ENCODE assay signal across 17 cellular contexts in the genomic region with DNA sequence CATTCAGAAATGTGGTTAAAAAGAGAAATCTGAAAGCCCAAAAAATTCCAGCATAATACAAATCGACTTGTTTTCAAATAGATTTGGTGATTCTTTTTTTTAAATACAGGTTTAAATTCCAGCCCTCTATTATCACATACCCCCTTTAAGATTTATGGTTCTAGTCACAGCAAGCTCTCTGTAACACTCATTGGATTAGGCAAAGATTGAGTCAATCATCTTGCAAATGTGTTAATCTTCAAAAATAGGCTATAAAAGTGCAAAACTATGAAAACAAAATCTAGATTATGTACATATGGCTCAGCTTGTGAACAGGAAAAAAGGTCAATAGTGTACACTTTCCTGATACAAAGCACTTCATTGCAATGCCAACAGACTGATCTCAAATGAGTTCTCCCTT.
"Had no signal": no experiment of that assay in that cellular context is flagged by ENCODE, and none has a peak within 500 bp of the region (broad histone marks: within the 10 kb centered on the region; RNA-seq: fewer than 3 reads in every experiment).

No MANE protein-coding gene starts in this region.

- ATAC-seq: activated CD4-positive, CD25-positive, alpha-beta regulatory T cell treated with anti-CD3 and anti-CD28 coated beads, Interleukin-2, amount 50 U/mL, for 24 hours; left lung; SK-N-SH treated with all-trans-retinoic acid at 6 μM for 48 hours had no signal

- H3K27ac ChIP-seq: left lung, prostate gland, right atrium auricular region, tibial artery had no signal

- FAIRE-seq: urothelium cell line had no signal

- H3K9me3 Mint-ChIP-seq: activated naive CD8-positive, alpha-beta T cell treated with anti-CD3 and anti-CD28 coated beads for 36 hours; endodermal cell had no signal

- H3K36me3 ChIP-seq: prostate gland had no signal

- H3K9me3 ChIP-seq: left lung, prostate gland, right atrium auricular region, tibial artery had no signal

- H3K4me3 ChIP-seq: left lung, prostate gland, right atrium auricular region, tibial artery had no signal

- DNase-seq: activated naive CD8-positive, alpha-beta T cell treated with anti-CD3 and anti-CD28 coated beads for 36 hours; amygdala; endodermal cell; foreskin melanocyte; left lung; midbrain; stimulated activated CD4-positive, alpha-beta T cell treated with anti-CD3 and anti-CD28 coated beads, Interleukin-12 subunit alpha, Interleukin-12 subunit beta, amount 100 ng/mL, for 4 hours; stimulated activated CD4-positive, alpha-beta T cell treated with anti-CD3 and anti-CD28 coated beads, Interleukin-1b, Interleukin-23, amount 100 ng/mL, for 48 hours; stimulated activated naive CD4-positive, alpha-beta T cell; substantia nigra; T1000; tibial artery had no signal

- H3K4me1 ChIP-seq: left lung, prostate gland, tibial artery had no signal

- H3K27ac Mint-ChIP-seq: activated naive CD8-positive, alpha-beta T cell treated with anti-CD3 and anti-CD28 coated beads for 36 hours; endodermal cell had no signal

- H3K27me3 ChIP-seq: left lung, right atrium auricular region, tibial artery had no signal

- H3K27me3 Mint-ChIP-seq: activated naive CD8-positive, alpha-beta T cell treated with anti-CD3 and anti-CD28 coated beads for 36 hours had no signal

- H3K4me3 Mint-ChIP-seq: activated naive CD8-positive, alpha-beta T cell treated with anti-CD3 and anti-CD28 coated beads for 36 hours; endodermal cell had no signal
